7 cellular contexts compared by ENCODE assay signal in genomic region chr18:59458575-59458974, GRCh38.
"Had no signal": no experiment of that assay in that cellular context is flagged by ENCODE, and none has a peak within 500 bp of the region (broad histone marks: within the 10 kb centered on the region; RNA-seq: fewer than 3 reads in every experiment).

No MANE protein-coding gene starts in this region.

- H3K4me3 Mint-ChIP-seq: HFFc6 had no signal

- ATAC-seq: K562 had no signal

- H3K36me3 ChIP-seq: HAP-1 had no signal

- H2AFZ ChIP-seq: GM23248 had no signal

- DNase-seq: GM23248, GOT3, H7, IMR-90 had no signal

- H3K4me1 ChIP-seq: HAP-1 had no signal

- H3K27ac ChIP-seq: GM23248 had no signal

- H3K9me3 ChIP-seq: HAP-1 had no signal

- H3K4me3 ChIP-seq: GM23248, HAP-1, K562 had no signal

- H3K9me3 Mint-ChIP-seq: HFFc6 had no signal
